Comparison of ENCODE assay signal across 8 cellular contexts in the genomic region with DNA sequence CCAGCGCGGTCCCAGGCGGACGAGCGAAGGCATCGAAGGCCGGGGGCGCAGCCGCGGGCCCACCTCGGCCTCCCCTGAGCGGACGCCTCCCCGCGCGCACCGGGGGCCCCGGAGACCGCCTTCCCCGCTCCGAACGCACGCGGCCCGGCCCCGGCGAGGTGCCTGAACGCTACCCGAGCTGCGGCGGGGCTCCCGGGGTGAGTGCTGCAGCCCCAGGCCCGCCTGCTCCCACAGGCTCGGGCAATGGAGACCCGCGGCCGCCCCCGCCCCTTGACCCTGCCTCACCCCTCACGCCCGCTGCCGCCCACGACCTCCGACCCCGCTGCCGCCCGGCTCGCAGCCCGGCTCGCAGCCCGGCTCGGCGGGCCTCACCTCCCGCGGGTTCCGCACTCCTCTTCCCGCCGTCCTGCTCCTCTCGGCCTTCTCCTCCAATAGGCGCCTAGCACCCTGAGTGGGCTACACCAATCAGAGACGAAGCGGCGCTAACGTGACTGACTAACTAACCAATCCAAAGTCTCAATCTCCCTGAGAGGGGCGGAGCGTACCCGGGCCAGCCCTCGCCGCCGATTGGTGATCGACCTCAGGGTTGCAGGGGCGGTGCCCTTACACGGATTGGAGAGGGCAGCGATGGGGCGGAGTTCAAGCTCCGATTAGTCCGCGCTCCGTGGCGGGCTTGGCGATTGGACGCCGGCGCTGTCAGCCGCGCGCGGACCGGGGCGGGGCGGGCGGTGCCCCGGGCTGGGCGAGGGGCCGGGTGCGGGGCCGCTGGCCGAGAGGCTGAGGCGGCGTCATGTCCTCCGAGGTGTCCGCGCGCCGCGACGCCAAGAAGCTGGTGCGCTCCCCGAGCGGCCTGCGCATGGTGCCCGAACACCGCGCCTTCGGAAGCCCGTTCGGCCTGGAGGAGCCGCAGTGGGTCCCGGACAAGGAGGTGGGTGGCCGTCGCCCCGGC. TPM values are rescaled to one million over a fixed set of nuclear protein-coding genes. Genes with fewer than 3 reads are reported as not detected.
DNase-seq lines count a peak whose midpoint lies in the region; ATAC-seq lines count a peak whose summit lies in the region.

TSS of gene XRCC3 (minus strand) at position 400 of the 949 bp plus-strand sequence. CDS start 4,364 bp downstream, outside the sequence.
TSS of gene ZFYVE21 (plus strand) at position 759 of the 949 bp plus-strand sequence. CDS start at position 791, 32 bp downstream.

- H3K27ac ChIP-seq in CD8-positive, alpha-beta memory T cell (ENCODE audit: low read depth, low read length), result peak within 1 kb of the TSS; percentile 38
- peak within 1 kb of the TSS; percentile 37 for H3K27ac ChIP-seq in effector memory CD4-positive, alpha-beta T cell (ENCODE audit: insufficient read depth, low read length, poor library complexity, severe bottlenecking)

- H3K27me3 Mint-ChIP-seq in CD8-positive, alpha-beta memory T cell, result peaks cover 0 to 2% of the 10 kb centered on the region in 2 donors

- peaks cover 19% of the 10 kb centered on the region for H3K4me1 ChIP-seq in CD8-positive, alpha-beta memory T cell (ENCODE audit: insufficient read depth, low read length)
- peaks cover 9% of the 10 kb centered on the region for H3K4me1 ChIP-seq in effector memory CD4-positive, alpha-beta T cell (ENCODE audit: control insufficient read depth, insufficient read depth, low read length, poor library complexity, severe bottlenecking)

- H3K27ac Mint-ChIP-seq in CD8-positive, alpha-beta memory T cell, result peak within 1 kb of the TSS in 7 of 8 donors; percentile 65 to 92 (median 84)

- ATAC-seq in GM19468 (IDR thresholded peaks at IDR 0.05; ENCODE audit: extremely low read depth, unreplicated experiment), result peak; percentile 95

- peak within 1 kb of the TSS; percentile 47 for H3K4me3 ChIP-seq in CD8-positive, alpha-beta memory T cell (ENCODE audit: low read length)
- peak within 1 kb of the TSS; percentile 66 for H3K4me3 ChIP-seq in effector memory CD4-positive, alpha-beta T cell (ENCODE audit: insufficient read depth, low read depth, low read length, poor library complexity, severe bottlenecking)

- DNase-seq in CD8-positive, alpha-beta memory T cell, result peak; percentile 98 to 100 (median 100)
- DNase-seq in HS-5 (ENCODE audit: low read depth), result peak; percentile 96
- peak; percentile 99 for DNase-seq in NK-92 treated with Interleukin-12 subunit alpha and Interleukin-12 subunit beta, amount 100 ng/mL, for 24 hours (lab: John Stamatoyannopoulos, UW)
- peak; percentile 99 for DNase-seq in activated CD8-positive, alpha-beta memory T cell treated with anti-CD3 and anti-CD28 coated beads for 24 hours
- peak; percentile 99 for DNase-seq in effector memory CD4-positive, alpha-beta T cell
- peak; percentile 100 for DNase-seq in lung microvascular endothelial cell (ENCODE audit: low read depth in 2 of 2)
- DNase-seq in stimulated activated CD4-positive, alpha-beta T cell treated with anti-CD3 and anti-CD28 coated beads, TNF-alpha, amount 100 ng/mL, for 48 hours (ENCODE audit: low read depth in 3 of 3), result peak; percentile 98 to 100 (median 99)

- CTCF ChIA-PET in CD8-positive, alpha-beta memory T cell (lab: Charles Lee), result interaction anchor here (1.6 kb wide), 1 partner anchor 31 kb away, joined by 3 read pairs; no protein-coding TSS in a partner anchor

- H3K36me3 ChIP-seq in CD8-positive, alpha-beta memory T cell (ENCODE audit: insufficient read depth, low read length), result no peaks in the 10 kb centered on the region
- no peaks in the 10 kb centered on the region for H3K36me3 ChIP-seq in effector memory CD4-positive, alpha-beta T cell (ENCODE audit: control insufficient read depth, insufficient read depth, low read length)

- POLR2A ChIA-PET in CD8-positive, alpha-beta memory T cell (lab: Charles Lee), result interaction anchor here (0.6 to 1.0 kb wide), 2 partner anchors 87 to 108 kb away, joined by 3 to 4 read pairs; partner anchors contain the start of gene KLC1

- peaks cover 26 to 69% (median 46%) of the 10 kb centered on the region in 3 donors for H3K4me1 Mint-ChIP-seq in CD8-positive, alpha-beta memory T cell

- no peaks in the 10 kb centered on the region for H3K9me3 ChIP-seq in CD8-positive, alpha-beta memory T cell (ENCODE audit: low read length)
- H3K9me3 ChIP-seq in effector memory CD4-positive, alpha-beta T cell (ENCODE audit: control insufficient read depth, low read length), result no peaks in the 10 kb centered on the region

- H3K36me3 Mint-ChIP-seq in CD8-positive, alpha-beta memory T cell, result peaks cover 0 to 4% (median 0%) of the 10 kb centered on the region in 3 donors

- peak within 1 kb of the TSS; percentile 90 to 97 (median 92) for H3K4me3 Mint-ChIP-seq in CD8-positive, alpha-beta memory T cell

- no peaks in the 10 kb centered on the region for H3K9me3 Mint-ChIP-seq in CD8-positive, alpha-beta memory T cell

- H3K27me3 ChIP-seq in CD8-positive, alpha-beta memory T cell (ENCODE audit: insufficient read depth, low read length, poor library complexity, severe bottlenecking), result no peaks in the 10 kb centered on the region
- H3K27me3 ChIP-seq in effector memory CD4-positive, alpha-beta T cell (replicated peaks; ENCODE audit: control insufficient read depth, insufficient read depth, low read length, poor library complexity, severe bottlenecking), result no peaks in the 10 kb centered on the region

RNA-seq across cellular contexts. Expression of gene XRCC3, which starts in this region (rescaled TPM):
- total RNA-seq in CD8-positive, alpha-beta memory T cell, result 10 to 100 TPM; 54.4 to 59.9 TPM
- polyA plus RNA-seq in CD8-positive, alpha-beta memory T cell, result 4.4 TPM
- total RNA-seq in lung microvascular endothelial cell, result 6.3 and 8.9 TPM in 2 replicates

RNA-seq across cellular contexts. Expression of gene ZFYVE21, which starts in this region (rescaled TPM):
- total RNA-seq in CD8-positive, alpha-beta memory T cell, result 10 to 100 TPM; 15.1 to 18.1 TPM
- 15.9 TPM for polyA plus RNA-seq in CD8-positive, alpha-beta memory T cell
- total RNA-seq in lung microvascular endothelial cell, result 44.2 and 90.9 TPM in 2 replicates

Comparison
In these comparisons a context has a peak if more than half of its experiments do, and no peak if none do; other contexts are left out.
1. Peak in every context shown above with its lines: DNase-seq, ATAC-seq, H3K4me3 ChIP-seq and H3K27ac ChIP-seq.